In genomic region chr1:218058730-218059129, GRCh38 we compare ENCODE assay signal across 29 cellular contexts.
"Had no signal": no experiment of that assay in that cellular context is flagged by ENCODE, and none has a peak within 500 bp of the region (broad histone marks: within the 10 kb centered on the region; RNA-seq: fewer than 3 reads in every experiment).

No MANE protein-coding gene starts in this region.

- H3K9me3 Mint-ChIP-seq: stimulated activated effector memory CD8-positive, alpha-beta T cell treated with anti-CD3 and anti-CD28 coated beads, Interleukin-12 subunit alpha, Interleukin-12 subunit beta, amount 100 ng/mL, for 72 hours; stimulated activated memory B cell treated with anti-CD40 and anti-IgM and Interleukin-4, amounts not matched to agents 10 μg/mL and 1 μg/mL and 100 μg/mL, for 72 hours; stimulated activated naive B cell treated with anti-CD40 and anti-IgM and Interleukin-4, amounts not matched to agents 10 μg/mL and 1 μg/mL and 100 μg/mL, for 72 hours; stimulated activated naive CD8-positive, alpha-beta T cell treated with anti-CD3 and anti-CD28 coated beads, Interleukin-15, amount 100 ng/mL, for 72 hours; type B pancreatic cell had no signal

- H3K9me3 ChIP-seq: stomach, suprapubic skin, testis, thoracic aorta, thyroid gland, tibial artery, tibial nerve, transverse colon, upper lobe of left lung, upper lobe of right lung, uterus, vagina had no signal

- ATAC-seq: stimulated activated effector memory CD8-positive, alpha-beta T cell treated with anti-CD3 and anti-CD28 coated beads, Interleukin-12 subunit alpha, Interleukin-12 subunit beta, amount 100 ng/mL, for 72 hours; stimulated activated memory B cell treated with anti-CD40 and anti-IgM and Interleukin-4, amounts not matched to agents 10 μg/mL and 1 μg/mL and 100 μg/mL, for 72 hours; stimulated activated naive B cell treated with anti-CD40 and anti-IgM and Interleukin-4, amounts not matched to agents 10 μg/mL and 1 μg/mL and 100 μg/mL, for 72 hours; stimulated activated naive CD8-positive, alpha-beta T cell treated with anti-CD3 and anti-CD28 coated beads, Interleukin-15, amount 100 ng/mL, for 72 hours; stimulated activated naive CD8-positive, alpha-beta T cell treated with anti-CD3 and anti-CD28 coated beads, Interleukin-15, Interleukin-2, amounts not matched to agents 100 U/mL and 50 U/mL, for 24 hours; upper lobe of right lung had no signal

- H3K36me3 ChIP-seq: stomach, suprapubic skin, thoracic aorta, thyroid gland, tibial artery, tibial nerve, transverse colon, upper lobe of left lung, upper lobe of right lung, uterus, vagina had no signal

- H3K36me3 Mint-ChIP-seq: stimulated activated effector memory CD8-positive, alpha-beta T cell treated with anti-CD3 and anti-CD28 coated beads, Interleukin-12 subunit alpha, Interleukin-12 subunit beta, amount 100 ng/mL, for 72 hours; stimulated activated memory B cell treated with anti-CD40 and anti-IgM and Interleukin-4, amounts not matched to agents 10 μg/mL and 1 μg/mL and 100 μg/mL, for 72 hours; stimulated activated naive B cell treated with anti-CD40 and anti-IgM and Interleukin-4, amounts not matched to agents 10 μg/mL and 1 μg/mL and 100 μg/mL, for 72 hours; type B pancreatic cell had no signal

- H3K4me3 ChIP-seq: stomach, suprapubic skin, testis, thoracic aorta, thyroid gland, tibial artery, tibial nerve, transverse colon, upper lobe of left lung, upper lobe of right lung, uterus, vagina had no signal

- FAIRE-seq: urothelium cell line had no signal

- H3K27me3 Mint-ChIP-seq: stimulated activated memory B cell treated with anti-CD40 and anti-IgM and Interleukin-4, amounts not matched to agents 10 μg/mL and 1 μg/mL and 100 μg/mL, for 72 hours; stimulated activated naive B cell treated with anti-CD40 and anti-IgM and Interleukin-4, amounts not matched to agents 10 μg/mL and 1 μg/mL and 100 μg/mL, for 72 hours; stimulated activated naive CD8-positive, alpha-beta T cell treated with anti-CD3 and anti-CD28 coated beads, Interleukin-15, amount 100 ng/mL, for 72 hours; stimulated activated naive CD8-positive, alpha-beta T cell treated with anti-CD3 and anti-CD28 coated beads, Interleukin-15, Interleukin-2, amounts not matched to agents 100 ng/mL and 50 ng/mL, for 24 hours; type B pancreatic cell had no signal

- H3K4me1 ChIP-seq: stomach, suprapubic skin, testis, thyroid gland, tibial artery, tibial nerve, transverse colon, upper lobe of left lung, upper lobe of right lung, uterus, vagina had no signal

- H3K27ac Mint-ChIP-seq: stimulated activated effector memory CD8-positive, alpha-beta T cell treated with anti-CD3 and anti-CD28 coated beads, Interleukin-12 subunit alpha, Interleukin-12 subunit beta, amount 100 ng/mL, for 72 hours; stimulated activated memory B cell treated with anti-CD40 and anti-IgM and Interleukin-4, amounts not matched to agents 10 μg/mL and 1 μg/mL and 100 μg/mL, for 72 hours; stimulated activated naive B cell treated with anti-CD40 and anti-IgM and Interleukin-4, amounts not matched to agents 10 μg/mL and 1 μg/mL and 100 μg/mL, for 72 hours; stimulated activated naive CD8-positive, alpha-beta T cell treated with anti-CD3 and anti-CD28 coated beads, Interleukin-15, amount 100 ng/mL, for 72 hours; stimulated activated naive CD8-positive, alpha-beta T cell treated with anti-CD3 and anti-CD28 coated beads, Interleukin-15, Interleukin-2, amounts not matched to agents 100 ng/mL and 50 ng/mL, for 24 hours; type B pancreatic cell had no signal

- H3K27me3 ChIP-seq: stomach, suprapubic skin, testis, thyroid gland, tibial artery, tibial nerve, transverse colon, upper lobe of left lung, upper lobe of right lung, uterus, vagina had no signal

- H3K4me3 Mint-ChIP-seq: stimulated activated effector memory CD8-positive, alpha-beta T cell treated with anti-CD3 and anti-CD28 coated beads, Interleukin-12 subunit alpha, Interleukin-12 subunit beta, amount 100 ng/mL, for 72 hours; stimulated activated memory B cell treated with anti-CD40 and anti-IgM and Interleukin-4, amounts not matched to agents 10 μg/mL and 1 μg/mL and 100 μg/mL, for 72 hours; stimulated activated naive B cell treated with anti-CD40 and anti-IgM and Interleukin-4, amounts not matched to agents 10 μg/mL and 1 μg/mL and 100 μg/mL, for 72 hours; stimulated activated naive CD8-positive, alpha-beta T cell treated with anti-CD3 and anti-CD28 coated beads, Interleukin-15, amount 100 ng/mL, for 72 hours; stimulated activated naive CD8-positive, alpha-beta T cell treated with anti-CD3 and anti-CD28 coated beads, Interleukin-15, Interleukin-2, amounts not matched to agents 100 ng/mL and 50 ng/mL, for 24 hours; type B pancreatic cell had no signal

- H3K4me1 Mint-ChIP-seq: stimulated activated effector memory CD8-positive, alpha-beta T cell treated with anti-CD3 and anti-CD28 coated beads, Interleukin-12 subunit alpha, Interleukin-12 subunit beta, amount 100 ng/mL, for 72 hours; stimulated activated memory B cell treated with anti-CD40 and anti-IgM and Interleukin-4, amounts not matched to agents 10 μg/mL and 1 μg/mL and 100 μg/mL, for 72 hours; stimulated activated naive B cell treated with anti-CD40 and anti-IgM and Interleukin-4, amounts not matched to agents 10 μg/mL and 1 μg/mL and 100 μg/mL, for 72 hours; stimulated activated naive CD8-positive, alpha-beta T cell treated with anti-CD3 and anti-CD28 coated beads, Interleukin-15, amount 100 ng/mL, for 72 hours had no signal

- DNase-seq: stimulated activated CD4-positive, alpha-beta T cell treated with anti-CD3 and anti-CD28 coated beads, Interleukin-2, amount 100 ng/mL, for 48 hours; stimulated activated CD4-positive, alpha-beta T cell treated with anti-CD3 and anti-CD28 coated beads, Interleukin-4, amount 100 ng/mL, for 1 hour; stimulated activated CD4-positive, alpha-beta T cell treated with anti-CD3 and anti-CD28 coated beads, Interleukin-4, amount 100 ng/mL, for 24 hours; stimulated activated CD4-positive, alpha-beta T cell treated with anti-CD3 and anti-CD28 coated beads, Interleukin-4, amount 100 ng/mL, for 4 hours; stimulated activated CD8-positive, alpha-beta memory T cell treated with anti-CD3 and anti-CD28 coated beads, Interleukin-4, amount 100 ng/mL, for 48 hours; stimulated activated naive B cell treated with anti-CD40 and anti-IgM and Interleukin-4, amounts not matched to agents 10 μg/mL and 1 μg/mL and 100 μg/mL, for 72 hours; stimulated activated naive CD4-positive, alpha-beta T cell; stimulated activated naive CD4-positive, alpha-beta T cell treated with Interleukin-2 at 50 U/mL for 16 hours; stimulated activated naive CD8-positive, alpha-beta T cell treated with anti-CD3 and anti-CD28 coated beads, Interleukin-15, amount 100 ng/mL, for 72 hours; stimulated activated naive CD8-positive, alpha-beta T cell treated with anti-CD3 and anti-CD28 coated beads, Interleukin-15, Interleukin-2, amounts not matched to agents 100 U/mL and 50 U/mL, for 24 hours; stomach; substantia nigra; testis; thyroid gland; tibial artery; transverse colon; trophoblast cell; upper lobe of left lung; upper lobe of right lung; uterus had no signal

- H3K27ac ChIP-seq: stomach, suprapubic skin, testis, thoracic aorta, thyroid gland, tibial artery, tibial nerve, transverse colon, upper lobe of left lung, upper lobe of right lung, uterus, vagina had no signal
